ENCODE assay signal across 20 cellular contexts in the genomic region with DNA sequence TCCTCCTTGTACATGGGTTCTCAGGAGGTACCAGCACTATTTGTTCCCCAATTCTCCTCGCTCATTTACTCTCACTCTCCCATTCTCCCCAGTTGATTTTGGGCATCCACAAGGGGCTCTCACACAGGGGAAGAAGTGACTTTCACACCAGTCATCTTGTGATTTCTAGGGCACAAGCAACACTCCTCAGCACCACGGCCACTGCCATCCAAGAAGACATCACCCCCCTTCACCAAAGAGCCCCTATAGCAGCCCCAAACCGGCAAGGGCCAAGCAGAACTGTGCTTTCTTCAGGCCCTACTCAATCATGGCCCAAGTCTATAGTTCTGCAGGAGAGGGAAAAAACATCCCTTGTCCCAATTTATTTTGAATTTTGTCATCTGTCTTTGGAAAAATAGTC.
"Had no signal": no experiment of that assay in that cellular context is flagged by ENCODE, and none has a peak within 500 bp of the region (broad histone marks: within the 10 kb centered on the region; RNA-seq: fewer than 3 reads in every experiment).

No MANE protein-coding gene starts in this region.

- H3K36me3 ChIP-seq: SJSA1 had no signal

- DNase-seq: KBM-7, MV-4-11, NCI-H1048, NCI-H1105, NCI-H1417, NCI-H1436 treated with DMSO at 0.1 percent for 48 hours, NCI-H1694, NCI-H187 treated with DMSO at 0.1 percent for 48 hours, NCI-H2029 treated with DMSO at 0.1 percent for 48 hours, NCI-H2227 treated with DMSO at 0.1 percent for 48 hours, NCI-H510A, NCI-H524 treated with DMSO at 0.1 percent for 48 hours, NCI-H69, NCI-H774, Right ventricle myocardium superior, RPMI8226, SIG-M5 had no signal

- H3K4me3 ChIP-seq: SJSA1, SK-N-MC had no signal

- H3K27ac ChIP-seq: HL-60, SJSA1, SK-N-MC had no signal

- H3K27me3 ChIP-seq: SJSA1 had no signal

- H3K9me3 ChIP-seq: SJSA1 had no signal
